Comparison of ENCODE assay signal across 1 cellular context in the genomic region with DNA sequence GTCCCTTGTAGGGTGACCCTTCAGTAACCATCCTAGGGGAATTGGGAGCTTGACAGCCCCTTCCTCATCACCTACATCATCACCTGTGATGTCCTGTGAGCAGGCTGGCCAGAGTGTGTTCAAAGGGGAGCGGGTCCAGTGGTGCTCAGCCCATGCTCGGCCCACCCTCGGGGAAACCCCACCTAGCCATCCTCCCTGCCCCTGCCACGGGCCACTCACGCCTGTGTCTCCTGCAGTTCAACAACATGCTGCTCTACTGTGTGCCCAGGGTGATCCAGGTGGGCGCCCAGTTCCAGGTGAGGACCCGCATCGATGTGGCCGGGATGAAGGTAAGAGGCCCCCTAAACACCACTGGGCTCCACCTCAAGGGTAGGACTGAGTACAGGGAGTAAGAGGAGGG.
TF ChIP-seq lines count a peak whose summit lies in the region.

No MANE protein-coding gene starts in this region.

TF ChIP-seq in K562, 482 proteins besides CTCF, POLR2A, EP300 and RAD21:
- TF ChIP-seq ZNF12 (CRISPR knock-in tag; IDR thresholded peaks at IDR 0.05): 0 out of 2 replicates have a peak, but pooled peaks have one; percentile 35
- no peak for TF ChIP-seq BRF1 (IDR thresholded peaks at IDR 0.05; ENCODE audit: borderline replicate concordance, extremely low read depth, insufficient read length)
- TF ChIP-seq NR2C2 (CRISPR knock-in tag; IDR thresholded peaks at IDR 0.05): peak; percentile 34; the same call in 1 of the 2 replicates
- TF ChIP-seq NR2C2 (tag; IDR thresholded peaks at IDR 0.05): no peak
- TF ChIP-seq POLR3G (IDR thresholded peaks at IDR 0.05; ENCODE audit: extremely low read depth, insufficient read length, insufficient replicate concordance): no peak
TF ChIP-seq in K562: peak in this region for 2.
